Comparison of ENCODE assay signal across 28 cellular contexts in genomic region chr18:23193727-23194126, GRCh38. TPM values are rescaled to one million over a fixed set of nuclear protein-coding genes. Genes with fewer than 3 reads are reported as not detected.
A peak's percentile ranks its signal among the peaks of the same experiment; 100 is the strongest.
DNase-seq lines count a peak whose midpoint lies in the region; ATAC-seq and TF ChIP-seq lines count a peak whose summit lies in the region.
"Had no signal": no experiment of that assay in that cellular context is flagged by ENCODE, and none has a peak within 500 bp of the region (broad histone marks: within the 10 kb centered on the region; RNA-seq: fewer than 3 reads in every experiment).

No MANE protein-coding gene starts in this region.

- peaks cover 41% of the 10 kb centered on the region for H3K36me3 ChIP-seq in IMR-90 (ENCODE audit: control insufficient read depth, insufficient read depth, low read length)
- H3K36me3 ChIP-seq in adipocyte (ENCODE audit: control insufficient read depth, insufficient read depth, low read length, severe bottlenecking) = peaks cover 61% of the 10 kb centered on the region
- no peaks in the 10 kb centered on the region for H3K36me3 ChIP-seq in mesodermal cell (ENCODE audit: control insufficient read depth, insufficient read depth, low read length)
- peaks cover 0 to 12% of the 10 kb centered on the region in 2 donors for H3K36me3 ChIP-seq in thyroid gland
- H3K36me3 ChIP-seq: BE2C, gastrocnemius medialis, prostate gland had no signal

- H3K4me1 ChIP-seq in IMR-90 (ENCODE audit: control insufficient read depth, insufficient read depth, low read length) = peaks cover 30% of the 10 kb centered on the region
- H3K4me1 ChIP-seq in adipocyte (ENCODE audit: control insufficient read depth, insufficient read depth, low read length) = peaks cover 39% of the 10 kb centered on the region
- peaks cover 40% of the 10 kb centered on the region for H3K4me1 ChIP-seq in mesodermal cell (ENCODE audit: control insufficient read depth, insufficient read depth, low read length, poor library complexity, severe bottlenecking)
- H3K4me1 ChIP-seq in thyroid gland = peaks cover 22 to 34% of the 10 kb centered on the region in 2 donors
- H3K4me1 ChIP-seq: BE2C, prostate gland had no signal

- no peak overlapping the region for H2AK5ac ChIP-seq in IMR-90 (ENCODE audit: low read depth, low read length)

- H3K18ac ChIP-seq in IMR-90 (ENCODE audit: low read depth, low read length) = peak overlapping the region; percentile 37; the same call in 1 of the 2 replicates

- no peaks in the 10 kb centered on the region for H3K36me3 Mint-ChIP-seq in activated T-cell treated with anti-CD3 and anti-CD28 coated beads, Interleukin-2, amount 50 U/mL, for 4 hours (ENCODE audit: insufficient read depth)
- H3K36me3 Mint-ChIP-seq: activated naive CD4-positive, alpha-beta T cell treated with anti-CD3 and anti-CD28 coated beads, Interleukin-2, amount 50 U/mL, for 24 hours; CD8-positive, alpha-beta T cell; naive B cell; stimulated activated effector memory CD8-positive, alpha-beta T cell treated with anti-CD3 and anti-CD28 coated beads, Interleukin-12 subunit alpha, Interleukin-12 subunit beta, amount 100 ng/mL, for 72 hours had no signal

- H4K8ac ChIP-seq in IMR-90 (ENCODE audit: low read depth in 2 of 2, low read length in 2 of 2) = peak overlapping the region in 1 of 2 experiments; percentile 27; a peak in 1 of 4 replicates

- WGBS in IMR-90 (ENCODE audit: extremely low coverage in 2 of 2, insufficient read length in 1 of 2), 2 experiments = no CpG with 5 or more reads among the region's 2 CpGs
- WGBS in mesodermal cell (ENCODE audit: insufficient coverage in 2 of 2), 2 experiments = no CpG with 5 or more reads among the region's 2 CpGs
- WGBS in thyroid gland, 2 donors = 76 to 77% methylated on average over 2 of the region's 2 CpGs

- H3K4me3 Mint-ChIP-seq in activated T-cell treated with anti-CD3 and anti-CD28 coated beads, Interleukin-2, amount 50 U/mL, for 4 hours = no peak overlapping the region
- H3K4me3 Mint-ChIP-seq: activated CD4-positive, alpha-beta memory T cell treated with anti-CD3 and anti-CD28 coated beads, Interleukin-2, amount 10 ng/mL, durations not matched to agents 7 days and 5 days; activated naive CD4-positive, alpha-beta T cell treated with anti-CD3 and anti-CD28 coated beads, Interleukin-2, amount 50 U/mL, for 24 hours; activated T-helper 1 cell treated with anti-CD3 and anti-CD28 coated beads, Interleukin-12 subunit alpha, Interleukin-12 subunit beta, Interleukin-2, Interleukin-4 antibody, amounts not matched to agents 30 ng/mL and 10 ng/mL and 1 ng/mL, durations not matched to agents 14 hours and 24 hours and 36 hours; CD8-positive, alpha-beta T cell; naive B cell; stimulated activated effector memory CD8-positive, alpha-beta T cell treated with anti-CD3 and anti-CD28 coated beads, Interleukin-12 subunit alpha, Interleukin-12 subunit beta, amount 100 ng/mL, for 72 hours had no signal

- no peak for ATAC-seq in IMR-90 (ENCODE audit: low read depth)
- ATAC-seq in GM21381 (IDR thresholded peaks at IDR 0.05; ENCODE audit: unreplicated experiment) = no peak
- no peak for ATAC-seq in activated T-cell treated with anti-CD3 and anti-CD28 coated beads, Interleukin-2, amount 50 U/mL, for 4 hours
- ATAC-seq: CD8-positive, alpha-beta T cell; gastrocnemius medialis; Panc1; stimulated activated effector memory CD8-positive, alpha-beta T cell treated with anti-CD3 and anti-CD28 coated beads, Interleukin-12 subunit alpha, Interleukin-12 subunit beta, amount 100 ng/mL, for 72 hours had no signal

- no peak overlapping the region; the same call in 2 of the 3 replicates for H2BK15ac ChIP-seq in IMR-90 (ENCODE audit: low read depth, low read length)

- no peak overlapping the region for H3K14ac ChIP-seq in IMR-90 (replicated peaks; ENCODE audit: low read depth, low read length)

- in situ Hi-C loops in IMR-90 (cut with MboI; ENCODE audit: low sequenced_read_pairs) = no loop called here

- TF ChIP-seq RAD21 in IMR-90 (IDR thresholded peaks at IDR 0.05; ENCODE audit: low read length) = no peak

- H3K4me1 Mint-ChIP-seq in activated T-cell treated with anti-CD3 and anti-CD28 coated beads, Interleukin-2, amount 50 U/mL, for 4 hours (ENCODE audit: low read depth) = peaks cover 2% of the 10 kb centered on the region
- H3K4me1 Mint-ChIP-seq: activated naive CD4-positive, alpha-beta T cell treated with anti-CD3 and anti-CD28 coated beads, Interleukin-2, amount 50 U/mL, for 24 hours; stimulated activated effector memory CD8-positive, alpha-beta T cell treated with anti-CD3 and anti-CD28 coated beads, Interleukin-12 subunit alpha, Interleukin-12 subunit beta, amount 100 ng/mL, for 72 hours had no signal

- no peak overlapping the region for H2BK5ac ChIP-seq in IMR-90 (ENCODE audit: low read depth, low read length, poor library complexity, severe bottlenecking)

- dilution Hi-C loops in IMR-90 (cut with HindIII; ENCODE audit: low sequenced_read_pairs, unreplicated experiment) = no loop called here

- H3K23ac ChIP-seq in IMR-90 (ENCODE audit: low read depth, low read length) = no peak overlapping the region

- H3K4me3 ChIP-seq in IMR-90 (ENCODE audit: insufficient read depth, low read depth, low read length) = no peak overlapping the region
- H3K4me3 ChIP-seq in adipocyte (ENCODE audit: low read length) = no peak overlapping the region
- no peak overlapping the region for H3K4me3 ChIP-seq in mesodermal cell (ENCODE audit: extremely low read depth, insufficient read depth, low read length, poor library complexity, severe bottlenecking)
- H3K4me3 ChIP-seq in thyroid gland (replicated peaks in 1 of 3) = no peak overlapping the region
- H3K4me3 ChIP-seq: gastrocnemius medialis, prostate gland had no signal

- POLR2A ChIA-PET in IMR-90 (lab: Charles Lee; ENCODE audit: unreplicated experiment) = no interaction called here

- H4K20me1 ChIP-seq in IMR-90 (ENCODE audit: insufficient read depth, low read length) = 0 out of 2 replicates have a peak, but pooled peaks cover 4% of the 10 kb centered on the region

- H3K27me3 ChIP-seq in IMR-90 (ENCODE audit: control insufficient read depth, insufficient read depth, low read length) (no peaks in the 10 kb centered on the region), adipocyte (replicated peaks; ENCODE audit: control insufficient read depth, insufficient read depth, low read length) (no peaks in the 10 kb centered on the region), thyroid gland (no peaks in the 10 kb centered on the region)
- H3K27me3 ChIP-seq: BE2C, gastrocnemius medialis had no signal

- H2BK20ac ChIP-seq in IMR-90 (ENCODE audit: low read depth, low read length) = no peak overlapping the region

- no peak overlapping the region for H3K56ac ChIP-seq in IMR-90 (ENCODE audit: extremely low read depth, insufficient read depth, low read length)

- DNase-seq in IMR-90 = no peak
- no peak for DNase-seq in adipocyte (ENCODE audit: low read depth)
- no peak for DNase-seq in thyroid gland
- no peak for DNase-seq in activated T-cell treated with anti-CD3 and anti-CD28 coated beads, Interleukin-2, amount 50 U/mL, for 4 hours
- DNase-seq in activated naive CD4-positive, alpha-beta T cell (lab: John Stamatoyannopoulos, UW) = no peak
- DNase-seq: activated CD4-positive, alpha-beta memory T cell treated with anti-CD3 and anti-CD28 coated beads, Interleukin-2, amount 10 ng/mL, durations not matched to agents 7 days and 5 days; activated CD8-positive, alpha-beta memory T cell treated with anti-CD3 and anti-CD28 coated beads, Interleukin-2, amount 50 U/mL, for 4 hours; amygdala; BE2C; CD8-positive, alpha-beta T cell; gastrocnemius medialis; hippocampal formation; left cardiac atrium; mesendoderm; naive B cell; NCI-H1930; NCI-H526 treated with DMSO at 0.1 percent for 48 hours; occipital lobe; SHP77 treated with DMSO at 0.1 percent for 48 hours; substantia nigra had no signal

- no peak overlapping the region for H3K27ac ChIP-seq in IMR-90 (ENCODE audit: insufficient read depth, low read length)
- H3K27ac ChIP-seq in mesodermal cell (ENCODE audit: low read depth, low read length, severe bottlenecking) = peak overlapping the region; percentile 25
- H3K27ac ChIP-seq in thyroid gland = peak overlapping the region in 2 of 3 donors; percentile 23 to 26
- H3K27ac ChIP-seq: gastrocnemius medialis, prostate gland had no signal

- H3K27me3 Mint-ChIP-seq in activated T-cell treated with anti-CD3 and anti-CD28 coated beads, Interleukin-2, amount 50 U/mL, for 4 hours (ENCODE audit: low read depth) = no peaks in the 10 kb centered on the region
- H3K27me3 Mint-ChIP-seq: activated CD4-positive, alpha-beta memory T cell treated with anti-CD3 and anti-CD28 coated beads, Interleukin-2, amount 10 ng/mL, durations not matched to agents 7 days and 5 days; naive B cell had no signal

- TF ChIP-seq CTCF in IMR-90 (conservative IDR thresholded peaks at IDR 0.05; ENCODE audit: low read depth, low read length) (no peak), thyroid gland (IDR thresholded peaks at IDR 0.05) (no peak)

- H3K79me1 ChIP-seq in IMR-90 (ENCODE audit: low read depth in 1 of 2, low read length in 2 of 2) = peaks cover 7 to 57% of the 10 kb centered on the region in 2 experiments; a peak in 3 of 4 replicates

- CTCF ChIA-PET in IMR-90 (lab: Yijun Ruan, JAX) = interaction anchor here (1.2 kb wide), 1 partner anchor 62 kb away, joined by 4 read pairs; no protein-coding TSS in a partner anchor

- no peak overlapping the region for H2AFZ ChIP-seq in IMR-90 (replicated peaks; ENCODE audit: low read length, poor library complexity)

- H3K9me3 Mint-ChIP-seq in activated T-cell treated with anti-CD3 and anti-CD28 coated beads, Interleukin-2, amount 50 U/mL, for 4 hours = no peaks in the 10 kb centered on the region
- H3K9me3 Mint-ChIP-seq: activated CD4-positive, alpha-beta memory T cell treated with anti-CD3 and anti-CD28 coated beads, Interleukin-2, amount 10 ng/mL, durations not matched to agents 7 days and 5 days; activated naive CD4-positive, alpha-beta T cell treated with anti-CD3 and anti-CD28 coated beads, Interleukin-2, amount 50 U/mL, for 24 hours; activated T-helper 1 cell treated with anti-CD3 and anti-CD28 coated beads, Interleukin-12 subunit alpha, Interleukin-12 subunit beta, Interleukin-2, Interleukin-4 antibody, amounts not matched to agents 30 ng/mL and 10 ng/mL and 1 ng/mL, durations not matched to agents 14 hours and 24 hours and 36 hours; CD8-positive, alpha-beta T cell; naive B cell; stimulated activated effector memory CD8-positive, alpha-beta T cell treated with anti-CD3 and anti-CD28 coated beads, Interleukin-12 subunit alpha, Interleukin-12 subunit beta, amount 100 ng/mL, for 72 hours had no signal

- peaks cover 20% of the 10 kb centered on the region for H3K9me1 ChIP-seq in IMR-90 (ENCODE audit: insufficient read depth, low read length)

- H4K5ac ChIP-seq in IMR-90 (ENCODE audit: low read depth, low read length) = no peak overlapping the region

- intact Hi-C loops in IMR-90 (cut with micrococcal nuclease) = no loop called here
- intact Hi-C loops in thyroid gland (cut with DNase I) = no loop called here

- no peak overlapping the region for H3K4me2 ChIP-seq in IMR-90 (ENCODE audit: low read depth, low read length)
- H3K4me2 ChIP-seq: KMS-11 had no signal

- no TSS peak for BruUV-seq in IMR-90 (replicated peaks; lab: Mats Ljungman, UMichigan)

- TF ChIP-seq POLR2A in IMR-90 (IDR thresholded peaks at IDR 0.05; ENCODE audit: low read depth, low read length) (no peak), thyroid gland (IDR thresholded peaks at IDR 0.05) (no peak)

- no peak overlapping the region; the same call in 1 of the 2 replicates for H4K91ac ChIP-seq in IMR-90 (ENCODE audit: insufficient read depth, low read depth, low read length)

- H3K9ac ChIP-seq in IMR-90 (ENCODE audit: low read depth, low read length) (no peak overlapping the region), adipocyte (ENCODE audit: low read length) (peak overlapping the region; percentile 19)
- H3K9ac ChIP-seq: KMS-11 had no signal

- no peak overlapping the region for H2AK9ac ChIP-seq in IMR-90 (replicated peaks; ENCODE audit: low read depth, low read length, poor library complexity)

- H2BK120ac ChIP-seq in IMR-90 (ENCODE audit: low read depth, low read length) = no peak overlapping the region

- H3K4ac ChIP-seq in IMR-90 (ENCODE audit: low read depth, low read length) = no peak overlapping the region; the same call in 1 of the 2 replicates

- H3K9me3 ChIP-seq in IMR-90 (ENCODE audit: control insufficient read depth, insufficient read depth, low read length) (peaks cover 3% of the 10 kb centered on the region; the same call in 1 of the 2 replicates), adipocyte (ENCODE audit: control insufficient read depth, low read length) (no peaks in the 10 kb centered on the region), mesodermal cell (ENCODE audit: control insufficient read depth, low read length) (peaks cover 2% of the 10 kb centered on the region), thyroid gland (no peaks in the 10 kb centered on the region)
- H3K9me3 ChIP-seq: BE2C, gastrocnemius medialis, prostate gland had no signal

RNA-seq across cellular contexts. Expression of gene CABLES1, which starts 58.4 kb away (rescaled TPM):
- total RNA-seq in IMR-90 (2012; rRNA removed) = 4.7 and 5.7 TPM in 2 replicates
- polyA plus RNA-seq in IMR-90 (2012; rRNA removed) = 4.4 and 4.7 TPM in 2 replicates
- polyA plus RNA-seq in IMR-90 (2012; cell fraction: cytosol; rRNA removed) = 2.2 and 5.2 TPM in 2 replicates
- polyA plus RNA-seq in IMR-90 (2012; cell fraction: nucleus; rRNA removed; ENCODE audit: low replicate concordance) = 3.2 and 7.3 TPM in 2 replicates
- 5.5 TPM for polyA plus RNA-seq in mesodermal cell (2013, experiment 1 of 2)
- polyA plus RNA-seq in mesodermal cell (2013, experiment 2 of 2) = 4.6 TPM
- total RNA-seq in thyroid gland = 10 to 100 TPM; 28.1 to 43.8 (median 37.6) TPM
- 1 to 10 TPM; 1.1 to 1.5 (median 1.4) TPM for total RNA-seq in activated T-cell treated with anti-CD3 and anti-CD28 coated beads, Interleukin-2, amount 50 U/mL, for 4 hours
